ENCODE assay signal across 25 cellular contexts in the genomic region with DNA sequence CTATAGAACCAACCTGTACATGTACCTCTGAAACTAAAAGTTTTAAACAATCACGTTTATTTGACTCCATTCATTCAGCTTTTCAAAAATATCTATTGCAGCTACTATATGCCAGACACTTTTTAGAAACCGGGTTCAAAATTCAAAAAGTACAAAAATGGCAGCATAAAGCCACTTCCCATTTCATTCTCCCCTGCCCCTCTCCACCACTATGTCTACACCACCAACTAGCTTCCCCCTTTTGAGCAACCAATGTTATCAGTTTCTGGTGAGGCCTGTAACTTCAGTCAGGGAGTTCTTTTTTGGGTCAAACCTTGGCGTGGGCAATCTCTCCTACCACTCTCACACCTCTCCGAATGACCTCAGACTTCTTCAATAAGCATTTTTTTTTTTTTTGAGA.
"Had no signal": no experiment of that assay in that cellular context is flagged by ENCODE, and none has a peak within 500 bp of the region (broad histone marks: within the 10 kb centered on the region; RNA-seq: fewer than 3 reads in every experiment).

No MANE protein-coding gene starts in this region.

- DNase-seq: activated CD4-positive, alpha-beta T cell treated with anti-CD3 and anti-CD28 coated beads, Interleukin-2, amount 10 ng/mL, durations not matched to agents 24 days and 14 days; activated CD4-positive, alpha-beta T cell treated with anti-CD3 and anti-CD28 coated beads, Interleukin-2, amount 50 U/mL, for 4 hours; activated CD8-positive, alpha-beta T cell treated with anti-CD3 and anti-CD28 coated beads for 36 hours; activated gamma-delta T cell; activated naive CD4-positive, alpha-beta T cell treated with Interleukin-2 at 50 U/mL for 16 hours; activated naive CD8-positive, alpha-beta T cell treated with anti-CD3 and anti-CD28 coated beads, Interleukin-2, amount 10 ng/mL, durations not matched to agents 7 days and 5 days; activated T-cell treated with anti-CD3 and anti-CD28 coated beads, Interleukin-2, amount 50 U/mL, for 1 hour; activated T-cell treated with anti-CD3 and anti-CD28 coated beads, Interleukin-2, amount 50 U/mL, for 72 hours; amygdala; colonic mucosa; KG1; MM.1S; NCI-H1092 treated with DMSO at 0.1 percent for 48 hours; NCI-H1417 treated with DMSO at 0.1 percent for 48 hours; NCI-H1694; NCI-H2029; NCI-H2171; NCI-H510A; NCI-H526; NCI-H748 treated with DMSO at 0.1 percent for 48 hours; NK-92 treated with Interleukin-12 subunit alpha and Interleukin-12 subunit beta, amount 100 ng/mL, for 24 hours; PC-9; Right ventricle myocardium superior; SK-N-SH; T1000 had no signal
